ENCODE assay signal across 8 cellular contexts in genomic region chr20:50958733-50959542, GRCh38. TPM values are rescaled to one million over a fixed set of nuclear protein-coding genes. Genes with fewer than 3 reads are reported as not detected.
DNase-seq lines count a peak whose midpoint lies in the region; ATAC-seq and TF ChIP-seq lines count a peak whose summit lies in the region.

TSS of gene MOCS3 (plus strand) at chr20:50958818. CDS start at chr20:50958843, 25 bp downstream.

- H3K4me1 Mint-ChIP-seq in mesothelial cell of epicardium = peaks cover 40% of the 10 kb centered on the region

- peaks cover 8% of the 10 kb centered on the region for H3K9me3 Mint-ChIP-seq in mesothelial cell of epicardium

- peak; percentile 63 for ATAC-seq in GM18520 (IDR thresholded peaks at IDR 0.05; ENCODE audit: unreplicated experiment)
- peak; percentile 78 for ATAC-seq in HG03064 (IDR thresholded peaks at IDR 0.05; ENCODE audit: low read depth, unreplicated experiment)

- TF ChIP-seq CTCF in AG09309 (IDR thresholded peaks at IDR 0.05; ENCODE audit: control insufficient read depth, insufficient read depth, low read depth, low read length, missing control alignments) (no peak), mesothelial cell of epicardium (IDR thresholded peaks at IDR 0.05; ENCODE audit: unreplicated experiment) (peak; percentile 37)

- H3K4me3 Mint-ChIP-seq in mesothelial cell of epicardium = peak within 1 kb of the TSS; percentile 97

- H3K4me1 ChIP-seq in endocrine pancreas (ENCODE audit: control insufficient read depth, insufficient read depth, low read length) = peaks cover 5% of the 10 kb centered on the region

- H3K27me3 ChIP-seq in endocrine pancreas (ENCODE audit: control insufficient read depth, insufficient read depth, low read length) = no peaks in the 10 kb centered on the region

- no peaks in the 10 kb centered on the region for H3K9me3 ChIP-seq in endocrine pancreas (ENCODE audit: control insufficient read depth, low read length)

- H3K27ac Mint-ChIP-seq in mesothelial cell of epicardium = peak within 1 kb of the TSS; percentile 100

- H3K27me3 Mint-ChIP-seq in mesothelial cell of epicardium (ENCODE audit: low read depth) = no peaks in the 10 kb centered on the region

- H3K4me3 ChIP-seq in AG09309 (ENCODE audit: control insufficient read depth, low read depth, low read length) = peak within 1 kb of the TSS; percentile 89
- peak within 1 kb of the TSS; percentile 95 for H3K4me3 ChIP-seq in endocrine pancreas (ENCODE audit: control insufficient read depth, insufficient read depth, low read length)

- H3K36me3 Mint-ChIP-seq in mesothelial cell of epicardium = peaks cover 19% of the 10 kb centered on the region

- peak within 1 kb of the TSS; percentile 97 for H3K9ac ChIP-seq in endocrine pancreas (ENCODE audit: control insufficient read depth, insufficient read depth, low read length)

- no peaks in the 10 kb centered on the region for H3K36me3 ChIP-seq in endocrine pancreas (ENCODE audit: control insufficient read depth, insufficient read depth, low read length)

- DNase-seq in AG09309 (ENCODE audit: low read depth) = peak; percentile 78
- DNase-seq in NOMO-1 (lab: John Stamatoyannopoulos, UW; ENCODE audit: unreplicated experiment in 2 of 2) = peak; percentile 83 to 97
- peak; percentile 69 for DNase-seq in activated CD8-positive, alpha-beta memory T cell treated with anti-CD3 and anti-CD28 coated beads, Interleukin-2, amount 50 U/mL, for 24 hours (ENCODE audit: extremely low read depth)
- DNase-seq in mesothelial cell of epicardium (ENCODE audit: low spot score in 2 of 2, unreplicated experiment in 2 of 2) = peak in 1 of 2 experiments; percentile 64
- peak; percentile 62 to 63 for DNase-seq in stimulated activated CD8-positive, alpha-beta memory T cell treated with anti-CD3 and anti-CD28 coated beads, Interleukin-2, amount 100 ng/mL, for 1 hour (ENCODE audit: low read depth in 2 of 2)

RNA-seq across cellular contexts. Expression of gene MOCS3, which starts in this region (rescaled TPM):
- 5.4 to 5.7 TPM (median 5.7 TPM) in 3 replicates for total RNA-seq in mesothelial cell of epicardium
